ENCODE assay signal across 25 cellular contexts in the genomic region with DNA sequence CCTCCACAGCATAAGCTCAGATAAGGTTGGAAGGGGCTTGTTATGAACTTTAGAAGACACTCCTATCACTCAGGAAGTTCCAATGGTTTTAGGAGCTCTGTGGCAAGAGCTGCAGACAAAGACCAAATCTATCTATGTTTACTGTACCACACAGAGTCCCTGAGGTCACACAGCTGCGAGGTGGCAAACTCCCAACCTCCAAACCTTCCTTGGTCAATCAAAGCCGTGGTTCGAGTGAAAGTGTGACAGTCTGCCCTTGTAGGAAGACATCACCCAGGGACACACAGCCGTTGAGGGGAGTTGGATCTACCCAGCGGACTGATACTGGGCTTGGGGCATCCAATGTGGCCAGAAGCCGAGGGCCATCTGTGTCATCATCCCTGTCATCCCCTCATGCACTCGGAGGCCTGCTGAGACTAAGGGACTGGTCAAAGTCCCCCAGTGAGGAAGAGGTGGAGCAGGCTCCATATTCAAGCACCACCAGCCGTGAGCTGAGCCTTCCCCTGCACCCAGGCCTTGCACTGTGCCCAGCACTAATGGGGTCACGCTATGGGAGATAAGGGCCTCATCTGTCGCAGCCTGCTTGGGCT.
"Had no signal": no experiment of that assay in that cellular context is flagged by ENCODE, and none has a peak within 500 bp of the region (broad histone marks: within the 10 kb centered on the region; RNA-seq: fewer than 3 reads in every experiment).

No MANE protein-coding gene starts in this region.

- H3K79me2 ChIP-seq: hepatocyte had no signal

- H3K4me1 Mint-ChIP-seq: memory B cell, nephron progenitor cell had no signal

- H3K27me3 ChIP-seq: dorsolateral prefrontal cortex, hepatocyte, neutrophil, sigmoid colon, stomach, transverse colon had no signal

- H3K4me1 ChIP-seq: left ventricle myocardium inferior, lower lobe of right lung, sigmoid colon, stomach, transverse colon had no signal

- FAIRE-seq: kidney had no signal

- H3K27ac Mint-ChIP-seq: memory B cell, naive B cell, nephron progenitor cell had no signal

- H3K4me2 ChIP-seq: hepatocyte had no signal

- H2AFZ ChIP-seq: hepatocyte had no signal

- H3K4me3 Mint-ChIP-seq: memory B cell, naive B cell, nephron progenitor cell had no signal

- DNase-seq: cortex of kidney; dorsolateral prefrontal cortex; effector CD8-positive, alpha-beta T cell; foreskin melanocyte; head of caudate nucleus; kidney; left cardiac atrium; left ventricle myocardium inferior; lower lobe of right lung; midbrain; naive B cell; nephron progenitor cell; posterior cingulate gyrus; sigmoid colon; stimulated activated CD4-positive, alpha-beta T cell treated with anti-CD3 and anti-CD28 coated beads, Interleukin-2, amount 100 ng/mL, for 24 hours; stimulated activated CD4-positive, alpha-beta T cell treated with anti-CD3 and anti-CD28 coated beads, Interleukin-4, amount 100 ng/mL, for 4 hours; stimulated activated naive CD4-positive, alpha-beta T cell; stomach; substantia nigra; transverse colon had no signal

- H3K9me3 ChIP-seq: neutrophil, thoracic aorta had no signal

- H3K27me3 Mint-ChIP-seq: memory B cell, naive B cell had no signal

- H3K4me3 ChIP-seq: dorsolateral prefrontal cortex, hepatocyte, left ventricle myocardium inferior, lower lobe of right lung, sigmoid colon, skin epidermis, stomach, thoracic aorta, transverse colon had no signal

- H3K27ac ChIP-seq: dorsolateral prefrontal cortex, hepatocyte, left ventricle myocardium inferior, lower lobe of right lung, neutrophil, sigmoid colon, skin epidermis, stomach, thoracic aorta, transverse colon had no signal

- ATAC-seq: left cardiac atrium, lower lobe of right lung had no signal
